9 cellular contexts compared by ENCODE assay signal in genomic region chr18:47901624-47902362, GRCh38. TPM values are rescaled to one million over a fixed set of nuclear protein-coding genes. Genes with fewer than 3 reads are reported as not detected.
DNase-seq lines count a peak whose midpoint lies in the region; ATAC-seq, FAIRE-seq and TF ChIP-seq lines count a peak whose summit lies in the region.
"Had no signal": no experiment of that assay in that cellular context is flagged by ENCODE, and none has a peak within 500 bp of the region (broad histone marks: within the 10 kb centered on the region; RNA-seq: fewer than 3 reads in every experiment).

No MANE protein-coding gene starts in this region.

- BruUV-seq in endothelial cell of umbilical vein (replicated peaks; lab: Mats Ljungman, UMichigan), result no TSS peak

- H3K27ac Mint-ChIP-seq in IgD-negative memory B cell, result peak overlapping the region in 2 of 3 donors; percentile 31 to 64

- ATAC-seq in GM21528 (IDR thresholded peaks at IDR 0.05; ENCODE audit: low FRiP score, unreplicated experiment) (peak; percentile 96), body of pancreas (no peak)
- ATAC-seq: HCT116 had no signal

- peaks cover 94% of the 10 kb centered on the region for H3K79me2 ChIP-seq in endothelial cell of umbilical vein (ENCODE audit: control insufficient read depth, insufficient read depth, low read length)

- H3K27ac ChIP-seq in endothelial cell of umbilical vein (ENCODE audit: insufficient read depth, low read depth, low read length) (no peak overlapping the region), body of pancreas (no peak overlapping the region)

- no peak for TF ChIP-seq CTCF in GM12875 (IDR thresholded peaks at IDR 0.05; ENCODE audit: borderline replicate concordance, insufficient read depth, low read depth, low read length)
- no peak for TF ChIP-seq CTCF in endothelial cell of umbilical vein (IDR thresholded peaks at IDR 0.05; ENCODE audit: extremely low read depth in 1 of 2, insufficient read depth in 1 of 2, low read depth in 1 of 2, low read length in 2 of 2)
- TF ChIP-seq CTCF in body of pancreas (IDR thresholded peaks at IDR 0.05), result no peak

- no peaks in the 10 kb centered on the region for H3K9me3 ChIP-seq in endothelial cell of umbilical vein (replicated peaks; ENCODE audit: control insufficient read depth, insufficient read depth, low read length)
- no peaks in the 10 kb centered on the region for H3K9me3 ChIP-seq in body of pancreas

- H3K27me3 ChIP-seq in endothelial cell of umbilical vein (ENCODE audit: control insufficient read depth in 2 of 2, insufficient read depth in 2 of 2, low read length in 2 of 2) (no peaks in the 10 kb centered on the region), body of pancreas (no peaks in the 10 kb centered on the region)

- peaks cover 15 to 28% (median 26%) of the 10 kb centered on the region in 3 donors for H3K4me1 Mint-ChIP-seq in IgD-negative memory B cell

- no peaks in the 10 kb centered on the region for H3K27me3 Mint-ChIP-seq in IgD-negative memory B cell

- peaks cover 9 to 32% (median 9%) of the 10 kb centered on the region in 3 donors for H3K9me3 Mint-ChIP-seq in IgD-negative memory B cell

- no peak overlapping the region for H2AFZ ChIP-seq in endothelial cell of umbilical vein (ENCODE audit: low read depth, low read length)

- H3K4me2 ChIP-seq in endothelial cell of umbilical vein (ENCODE audit: insufficient read depth, low read length), result no peak overlapping the region

- WGBS in body of pancreas, 2 donors, result 77 to 82% methylated on average over 7 of the region's 7 CpGs

- H4K20me1 ChIP-seq in endothelial cell of umbilical vein (replicated peaks; ENCODE audit: control insufficient read depth, extremely low read depth, insufficient read depth, low read length), result peaks cover 54% of the 10 kb centered on the region

- intact Hi-C loops in endothelial cell of umbilical vein (cut with micrococcal nuclease) (no loop called here), body of pancreas (cut with DNase I) (no loop called here)

- H3K36me3 ChIP-seq in endothelial cell of umbilical vein (ENCODE audit: control insufficient read depth in 2 of 2, extremely low read depth in 1 of 2, insufficient read depth in 2 of 2, low read length in 2 of 2) (no peaks in the 10 kb centered on the region), body of pancreas (replicated peaks in 1 of 2; ENCODE audit: insufficient read depth in 1 of 2, low read depth in 2 of 2) (no peaks in the 10 kb centered on the region)

- TF ChIP-seq POLR2A in endothelial cell of umbilical vein (IDR thresholded peaks at IDR 0.05; ENCODE audit: low read depth, low read length), result no peak
- no peak for TF ChIP-seq POLR2A in body of pancreas (IDR thresholded peaks at IDR 0.05)

- dilution Hi-C loops in endothelial cell of umbilical vein (cut with MboI; ENCODE audit: extremely low pct_ligation_motif_present, low sequenced_read_pairs), result no loop called here

- DNase-seq in endothelial cell of umbilical vein (ENCODE audit: low read depth, low spot score), result no peak
- no peak for DNase-seq in body of pancreas
- no peak for DNase-seq in NCI-H82 (lab: John Stamatoyannopoulos, UW)
- DNase-seq in NCI-H1417 (lab: John Stamatoyannopoulos, UW), result no peak
- DNase-seq in NCI-H2107 (lab: John Stamatoyannopoulos, UW), result no peak

- H3K9ac ChIP-seq in endothelial cell of umbilical vein (replicated peaks; ENCODE audit: extremely low read depth, insufficient read depth, low read length), result no peak overlapping the region

- peaks cover 26% of the 10 kb centered on the region for H3K36me3 Mint-ChIP-seq in IgD-negative memory B cell

- H3K4me3 Mint-ChIP-seq in IgD-negative memory B cell, result peak overlapping the region; percentile 15 to 66 (median 26)

- H3K4me1 ChIP-seq in endothelial cell of umbilical vein (ENCODE audit: control insufficient read depth, extremely low read depth, insufficient read depth, low read length), result peaks cover 20% of the 10 kb centered on the region
- peaks cover 10% of the 10 kb centered on the region for H3K4me1 ChIP-seq in body of pancreas

- H3K4me3 ChIP-seq in GM12875 (ENCODE audit: low read depth, low read length), result peak overlapping the region; percentile 5
- H3K4me3 ChIP-seq in endothelial cell of umbilical vein (replicated peaks in 1 of 3; ENCODE audit: insufficient read depth in 1 of 3, low read depth in 1 of 3, low read length in 3 of 3), result no peak overlapping the region
- H3K4me3 ChIP-seq in body of pancreas, result no peak overlapping the region

- no peak for FAIRE-seq in endothelial cell of umbilical vein (lab: Jason Lieb, UNC)

- POLR2A ChIA-PET in endothelial cell of umbilical vein (lab: Charles Lee), result no interaction called here

- no peaks in the 10 kb centered on the region for H3K9me1 ChIP-seq in endothelial cell of umbilical vein (replicated peaks; ENCODE audit: control insufficient read depth, extremely low read depth, insufficient read depth, low read length)

- CTCF ChIA-PET in endothelial cell of umbilical vein (lab: Charles Lee), result interaction anchor here (1.5 kb wide), 1 partner anchor 8 kb away, joined by 4 read pairs; no protein-coding TSS in a partner anchor

TF ChIP-seq in endothelial cell of umbilical vein, 7 proteins besides CTCF, POLR2A, EP300 and RAD21:
- peak; percentile 12 for TF ChIP-seq GATA2 (IDR thresholded peaks at IDR 0.05; ENCODE audit: insufficient read depth, insufficient read length, low read depth, low read length)
- no peak for TF ChIP-seq POLR2AphosphoS5 (IDR thresholded peaks at IDR 0.05; ENCODE audit: insufficient read depth, low read depth, low read length)
TF ChIP-seq in endothelial cell of umbilical vein: peak in this region for 1.

RNA-seq across cellular contexts. Expression of gene SMAD2, which starts 28.7 kb away (rescaled TPM):
- polyA plus RNA-seq in IgD-negative memory B cell (57.9 TPM), endothelial cell of umbilical vein (33.0 and 40.3 TPM in 2 replicates)
- total RNA-seq in endothelial cell of umbilical vein (110 and 123 TPM in 2 replicates), body of pancreas (10 to 100 TPM in 1 of 2 donors, 1 to 10 TPM in 1; 9.6 to 19.7 TPM)
- polyA plus RNA-seq in endothelial cell of umbilical vein (2011; cell fraction: cytosol; rRNA removed), result 50.0 and 52.2 TPM in 2 replicates
- polyA plus RNA-seq in endothelial cell of umbilical vein (2011; cell fraction: nucleus; rRNA removed), result 45.9 and 52.3 TPM in 2 replicates
- polyA plus RNA-seq in endothelial cell of umbilical vein (2012), result 63.9 and 77.6 TPM in 2 replicates
- polyA minus RNA-seq in endothelial cell of umbilical vein, result 96.1 and 114 TPM in 2 replicates
- polyA minus RNA-seq in endothelial cell of umbilical vein (2011; cell fraction: cytosol; rRNA and poly(A)+ RNA removed), result 154 TPM
- 70.3 and 121 TPM in 2 replicates for polyA minus RNA-seq in endothelial cell of umbilical vein (2011; cell fraction: nucleus; rRNA and poly(A)+ RNA removed)
